ENCODE assay signal across 1 cellular context in the genomic region with DNA sequence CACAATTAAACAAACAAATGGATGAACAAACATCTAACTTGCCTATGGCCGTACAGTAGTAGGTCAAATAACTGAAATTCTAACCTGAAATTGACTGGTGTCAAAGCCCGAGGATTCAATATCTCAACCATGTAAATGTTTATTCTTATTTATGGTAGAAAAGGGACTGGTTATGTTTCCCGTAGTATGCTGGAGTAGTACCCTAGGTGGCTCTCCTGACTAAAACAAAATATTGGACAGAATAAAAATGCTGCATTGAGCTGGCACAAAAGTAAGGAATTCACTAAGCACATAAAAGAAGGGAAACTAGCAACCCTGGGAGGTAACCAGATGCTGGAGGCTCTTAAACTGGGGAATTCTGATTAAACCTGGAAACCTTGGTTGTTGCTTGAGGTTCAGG.
TF ChIP-seq lines count a peak whose summit lies in the region.

No MANE protein-coding gene starts in this region.

TF ChIP-seq in IMR-90, 13 proteins besides CTCF, POLR2A, EP300 and RAD21 (continued from another document):
- no peak for TF ChIP-seq ELK1 (IDR thresholded peaks at IDR 0.05; ENCODE audit: borderline replicate concordance, low read depth, low read length)
- no peak for TF ChIP-seq MAFK (IDR thresholded peaks at IDR 0.05; ENCODE audit: low read depth, low read length)
